ENCODE assay signal across 27 cellular contexts in the genomic region with DNA sequence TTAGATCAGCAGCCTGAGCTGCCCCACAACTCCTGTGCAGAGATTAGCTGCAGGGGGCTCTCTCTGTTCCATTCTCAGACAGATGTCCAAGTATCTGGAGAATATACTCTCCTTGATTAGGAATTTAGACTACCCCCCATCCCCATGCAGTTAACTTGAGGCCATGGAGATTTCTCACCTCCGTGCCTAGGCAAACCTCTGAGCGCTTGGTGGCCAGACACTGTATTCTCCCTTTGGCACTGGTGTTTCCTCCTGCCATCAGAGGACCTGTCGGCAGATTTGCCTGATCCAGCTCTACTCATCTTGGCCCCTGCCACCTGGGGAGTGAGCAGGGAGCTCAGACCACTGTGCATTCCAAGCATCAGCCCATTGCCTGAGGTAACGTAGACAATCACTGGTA. TPM values are rescaled to one million over a fixed set of nuclear protein-coding genes. Genes with fewer than 3 reads are reported as not detected.
"Had no signal": no experiment of that assay in that cellular context is flagged by ENCODE, and none has a peak within 500 bp of the region (broad histone marks: within the 10 kb centered on the region; RNA-seq: fewer than 3 reads in every experiment).

No MANE protein-coding gene starts in this region.

- H3K4me3 ChIP-seq: esophagus muscularis mucosa, gastroesophageal sphincter, heart right ventricle, mucosa of descending colon, ovary, psoas muscle, suprapubic skin, transverse colon, uterus had no signal

- H3K36me3 Mint-ChIP-seq: activated naive CD8-positive, alpha-beta T cell; memory B cell; naive B cell had no signal

- H3K27ac ChIP-seq: esophagus muscularis mucosa, gastroesophageal sphincter, heart right ventricle, ovary, psoas muscle, suprapubic skin, transverse colon, uterus, VCaP had no signal

- H3K4me1 ChIP-seq: esophagus muscularis mucosa, gastroesophageal sphincter, heart right ventricle, psoas muscle, suprapubic skin, transverse colon, uterus had no signal

- H3K27ac Mint-ChIP-seq: activated naive CD8-positive, alpha-beta T cell; activated T-helper 1 cell treated with anti-CD3 and anti-CD28 coated beads, Interleukin-12 subunit alpha, Interleukin-12 subunit beta, Interleukin-2, Interleukin-4 antibody, amounts not matched to agents 30 ng/mL and 10 ng/mL and 1 ng/mL, durations not matched to agents 14 hours and 24 hours and 36 hours; immature natural killer cell; memory B cell; stimulated activated naive CD8-positive, alpha-beta T cell treated with anti-CD3 and anti-CD28 coated beads, Interleukin-15, amount 100 ng/mL, for 72 hours had no signal

- ATAC-seq: gastroesophageal sphincter; heart right ventricle; left ventricle myocardium superior; mucosa of descending colon; psoas muscle; right cardiac atrium; stimulated activated naive CD8-positive, alpha-beta T cell treated with anti-CD3 and anti-CD28 coated beads, Interleukin-15, amount 100 ng/mL, for 72 hours had no signal

- H3K27me3 Mint-ChIP-seq: activated naive CD8-positive, alpha-beta T cell; memory B cell; naive B cell; stimulated activated naive CD8-positive, alpha-beta T cell treated with anti-CD3 and anti-CD28 coated beads, Interleukin-15, amount 100 ng/mL, for 72 hours had no signal

- DNase-seq: activated CD4-positive, alpha-beta T cell treated with anti-CD3 and anti-CD28 coated beads for 1 hour; activated CD4-positive, alpha-beta T cell treated with anti-CD3 and anti-CD28 coated beads, Interleukin-2, amount 50 U/mL, for 4 hours; activated gamma-delta T cell treated with Interleukin-2 at 50 U/mL for 16 hours; activated T-cell treated with anti-CD3 and anti-CD28 coated beads for 4 hours; dermis blood vessel endothelial cell; effector memory CD4-positive, alpha-beta T cell; heart right ventricle; immature natural killer cell; left ventricle myocardium superior; mucosa of descending colon; ovary; psoas muscle; right cardiac atrium; stimulated activated naive CD8-positive, alpha-beta T cell treated with anti-CD3 and anti-CD28 coated beads, Interleukin-15, amount 100 ng/mL, for 72 hours; transverse colon; uterus had no signal

- H3K9me3 ChIP-seq: mucosa of descending colon, ovary, psoas muscle, suprapubic skin, transverse colon, uterus had no signal

- H3K27me3 ChIP-seq: esophagus muscularis mucosa, gastroesophageal sphincter, heart right ventricle, ovary, suprapubic skin, transverse colon, uterus had no signal

- H3K4me1 Mint-ChIP-seq: immature natural killer cell; neural crest cell; stimulated activated naive CD8-positive, alpha-beta T cell treated with anti-CD3 and anti-CD28 coated beads, Interleukin-15, amount 100 ng/mL, for 72 hours had no signal

- H3K4me3 Mint-ChIP-seq: activated naive CD8-positive, alpha-beta T cell; activated T-helper 1 cell treated with anti-CD3 and anti-CD28 coated beads, Interleukin-12 subunit alpha, Interleukin-12 subunit beta, Interleukin-2, Interleukin-4 antibody, amounts not matched to agents 30 ng/mL and 10 ng/mL and 1 ng/mL, durations not matched to agents 14 hours and 24 hours and 36 hours; immature natural killer cell; memory B cell; neural crest cell; stimulated activated naive CD8-positive, alpha-beta T cell treated with anti-CD3 and anti-CD28 coated beads, Interleukin-15, amount 100 ng/mL, for 72 hours had no signal

- H3K36me3 ChIP-seq: esophagus muscularis mucosa, gastroesophageal sphincter, heart right ventricle, ovary, suprapubic skin, transverse colon, uterus had no signal

RNA-seq across cellular contexts. Expression of gene ZNF804A, which starts 48.3 kb away (rescaled TPM):
- total RNA-seq: activated T-helper 1 cell treated with anti-CD3 and anti-CD28 coated beads, Interleukin-12 subunit alpha, Interleukin-12 subunit beta, Interleukin-2, Interleukin-4 antibody, amounts not matched to agents 30 ng/mL and 10 ng/mL and 1 ng/mL, durations not matched to agents 14 hours and 24 hours and 36 hours; cardiac septum; dermis blood vessel endothelial cell; endothelial cell of umbilical vein; psoas muscle; right cardiac atrium had no signal
